ENCODE assay signal across 9 cellular contexts in genomic region chr6:105898286-105898685, GRCh38.
DNase-seq lines count a peak whose midpoint lies in the region; ATAC-seq and TF ChIP-seq lines count a peak whose summit lies in the region.
"Had no signal": no experiment of that assay in that cellular context is flagged by ENCODE, and none has a peak within 500 bp of the region (broad histone marks: within the 10 kb centered on the region; RNA-seq: fewer than 3 reads in every experiment).

No MANE protein-coding gene starts in this region.

- H4K20me1 ChIP-seq in hepatocyte (ENCODE audit: insufficient read depth, poor library complexity, severe bottlenecking), result no peaks in the 10 kb centered on the region

- H3K9me3 ChIP-seq in heart left ventricle, result no peaks in the 10 kb centered on the region
- no peaks in the 10 kb centered on the region for H3K9me3 ChIP-seq in hepatocyte (ENCODE audit: low read depth)

- TF ChIP-seq CTCF in heart left ventricle (IDR thresholded peaks at IDR 0.05), result no peak
- no peak for TF ChIP-seq CTCF in hepatocyte (IDR thresholded peaks at IDR 0.05; ENCODE audit: poor library complexity)

- H3K4me1 ChIP-seq in heart left ventricle, result peaks cover 0 to 27% (median 0%) of the 10 kb centered on the region in 12 donors
- peaks cover 16% of the 10 kb centered on the region for H3K4me1 ChIP-seq in hepatocyte (ENCODE audit: insufficient read depth)

- intact Hi-C loops in heart left ventricle (cut with DNase I), result no loop called here

- no peak overlapping the region for H3K4me3 ChIP-seq in heart left ventricle
- H3K4me3 ChIP-seq in hepatocyte, result no peak overlapping the region

- ATAC-seq in HG02852 (IDR thresholded peaks at IDR 0.05; ENCODE audit: unreplicated experiment), result peak; percentile 67
- ATAC-seq in stimulated activated naive CD8-positive, alpha-beta T cell treated with anti-CD3 and anti-CD28 coated beads, Interleukin-15, Interleukin-2, amounts not matched to agents 100 U/mL and 50 U/mL, for 24 hours, result peak; percentile 69
- no peak for ATAC-seq in heart left ventricle

- H3K36me3 ChIP-seq in heart left ventricle (no peaks in the 10 kb centered on the region), hepatocyte (replicated peaks; ENCODE audit: insufficient read depth, low read depth) (no peaks in the 10 kb centered on the region)

- H3K27me3 ChIP-seq in heart left ventricle (no peaks in the 10 kb centered on the region), hepatocyte (no peaks in the 10 kb centered on the region)

- DNase-seq in stimulated activated CD4-positive, alpha-beta T cell treated with anti-CD3 and anti-CD28 coated beads, Interleukin-12 subunit alpha, Interleukin-12 subunit beta, amount 100 ng/mL, for 48 hours (ENCODE audit: low read depth in 2 of 3, low spot score in 1 of 3), result peak in 2 of 3 donors; percentile 5 to 20
- DNase-seq in stimulated activated CD4-positive, alpha-beta T cell treated with anti-CD3 and anti-CD28 coated beads, Interleukin-12 subunit alpha, Interleukin-12 subunit beta, amount 100 ng/mL, for 4 hours, result no peak
- no peak for DNase-seq in stimulated activated naive CD8-positive, alpha-beta T cell treated with anti-CD3 and anti-CD28 coated beads, Interleukin-15, Interleukin-2, amounts not matched to agents 100 U/mL and 50 U/mL, for 24 hours
- DNase-seq in heart left ventricle (no peak), HT-29 (ENCODE audit: low spot score) (no peak), hepatocyte (ENCODE audit: low spot score) (no peak)
- DNase-seq: SIG-M5 had no signal

- 59 to 79% (median 77%) methylated on average over 5 of the region's 5 CpGs for WGBS in heart left ventricle, 4 donors
- WGBS in hepatocyte (ENCODE audit: low lambda C conversion rate, missing lambda C conversion rate), result 91% methylated on average over 5 of the region's 5 CpGs

- no peaks in the 10 kb centered on the region for H3K79me2 ChIP-seq in hepatocyte

- TF ChIP-seq POLR2A in Raji (IDR thresholded peaks at IDR 0.05; ENCODE audit: insufficient read depth, low read depth, low read length), result 0 out of 2 replicates have a peak, but pooled peaks have one; percentile 16
- no peak for TF ChIP-seq POLR2A in heart left ventricle (IDR thresholded peaks at IDR 0.05)

- no peaks in the 10 kb centered on the region for H3K9me2 ChIP-seq in hepatocyte (replicated peaks; ENCODE audit: insufficient read depth)

- no peak overlapping the region for H3K27ac ChIP-seq in heart left ventricle
- H3K27ac ChIP-seq in hepatocyte, result no peak overlapping the region

- no peak overlapping the region for H2AFZ ChIP-seq in hepatocyte

- no peak overlapping the region for H3K4me2 ChIP-seq in hepatocyte

Comparison
In these comparisons a context has a peak if more than half of its experiments do, and no peak if none do; other contexts are left out.
1. DNase-seq: peak in stimulated activated CD4-positive, alpha-beta T cell treated with anti-CD3 and anti-CD28 coated beads, Interleukin-12 subunit alpha, Interleukin-12 subunit beta, amount 100 ng/mL, for 48 hours (2 of 3); none in stimulated activated CD4-positive, alpha-beta T cell treated with anti-CD3 and anti-CD28 coated beads, Interleukin-12 subunit alpha, Interleukin-12 subunit beta, amount 100 ng/mL, for 4 hours (single experiment), stimulated activated naive CD8-positive, alpha-beta T cell treated with anti-CD3 and anti-CD28 coated beads, Interleukin-15, Interleukin-2, amounts not matched to agents 100 U/mL and 50 U/mL, for 24 hours (single experiment), heart left ventricle (0 of 5), HT-29 (single experiment) and hepatocyte (single experiment).
2. ATAC-seq: peak in HG02852 (single experiment) and stimulated activated naive CD8-positive, alpha-beta T cell treated with anti-CD3 and anti-CD28 coated beads, Interleukin-15, Interleukin-2, amounts not matched to agents 100 U/mL and 50 U/mL, for 24 hours (single experiment); none in heart left ventricle (0 of 4).